In the genomic region with DNA sequence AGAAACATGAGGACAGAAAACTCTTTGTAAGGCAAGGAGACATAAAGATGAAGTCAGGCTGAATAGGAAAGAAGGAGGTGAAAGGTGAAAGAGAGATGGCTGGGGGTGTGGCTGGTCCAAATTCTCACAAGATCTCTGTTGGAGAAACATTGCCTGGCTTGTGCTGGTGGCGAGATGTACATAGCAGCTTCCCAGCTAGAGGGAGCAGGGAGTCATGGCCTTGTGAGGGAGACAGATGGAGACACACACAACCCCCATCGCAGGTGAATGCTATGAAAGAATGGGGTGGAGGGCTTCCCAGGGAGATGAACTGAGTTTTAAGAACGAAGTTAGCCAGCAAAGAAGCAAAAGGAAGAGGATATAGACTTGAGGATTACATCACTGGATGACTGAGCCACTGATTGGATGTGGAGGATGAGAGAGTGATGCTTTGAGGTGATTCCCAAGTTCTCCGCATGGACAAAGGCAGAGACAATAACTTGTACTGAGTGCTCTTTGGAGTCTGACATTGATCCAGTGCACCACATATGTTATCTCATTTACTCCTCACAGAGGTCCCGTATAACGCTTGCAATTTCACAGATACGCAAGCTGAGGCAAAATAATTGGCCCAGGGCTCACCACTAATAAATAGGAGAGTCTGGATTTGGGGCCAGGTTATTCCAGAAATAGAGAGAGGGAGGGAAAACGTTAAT, we compare ENCODE assay signal across 15 cellular contexts. TPM values are rescaled to one million over a fixed set of nuclear protein-coding genes. Genes with fewer than 3 reads are reported as not detected.
DNase-seq lines count a peak whose midpoint lies in the region; TF ChIP-seq lines count a peak whose summit lies in the region.
"Had no signal": no experiment of that assay in that cellular context is flagged by ENCODE, and none has a peak within 500 bp of the region (broad histone marks: within the 10 kb centered on the region; RNA-seq: fewer than 3 reads in every experiment).

No MANE protein-coding gene starts in this region.

- peaks cover 86% of the 10 kb centered on the region for H3K27me3 ChIP-seq in H7 (ENCODE audit: control insufficient read depth, insufficient read depth, low read length)
- H3K27me3 ChIP-seq in hepatocyte, result peaks cover 94% of the 10 kb centered on the region
- H3K27me3 ChIP-seq in MG63, result peaks cover 86% of the 10 kb centered on the region

- H2AFZ ChIP-seq in hepatocyte, result no peak overlapping the region

- intact Hi-C loops in posterior vena cava (cut with DNase I), result no loop called here

- no peaks in the 10 kb centered on the region for H4K20me1 ChIP-seq in hepatocyte (ENCODE audit: insufficient read depth, poor library complexity, severe bottlenecking)

- 22% methylated on average over 8 of the region's 8 CpGs for WGBS in hepatocyte (ENCODE audit: low lambda C conversion rate, missing lambda C conversion rate)

- in situ Hi-C loops in ACHN (cut with HindIII; ENCODE audit: low pct_ligation_motif_present, low pct_unique_long_range_greater_than_20kb, low sequenced_read_pairs), result no loop called here

- TF ChIP-seq CTCF in hepatocyte (IDR thresholded peaks at IDR 0.05; ENCODE audit: poor library complexity), result peak; percentile 8

- no peak overlapping the region for H3K4me2 ChIP-seq in hepatocyte
- H3K4me2 ChIP-seq: BLaER1 had no signal

- no peak overlapping the region for H3K27ac ChIP-seq in hepatocyte
- H3K27ac ChIP-seq: BLaER1, SK-N-MC had no signal

- H3K9me3 ChIP-seq in hepatocyte (ENCODE audit: low read depth) (no peaks in the 10 kb centered on the region), MG63 (no peaks in the 10 kb centered on the region)
- H3K9me3 ChIP-seq: BLaER1 had no signal

- no peaks in the 10 kb centered on the region for H3K79me2 ChIP-seq in hepatocyte

- no peaks in the 10 kb centered on the region for H3K9me2 ChIP-seq in hepatocyte (replicated peaks; ENCODE audit: insufficient read depth)

- H3K4me3 ChIP-seq in H7 (ENCODE audit: insufficient read depth, low read depth, low read length) (no peak overlapping the region), hepatocyte (no peak overlapping the region), MG63 (no peak overlapping the region)
- H3K4me3 ChIP-seq: BLaER1, SK-N-MC had no signal

- peak; percentile 20 for DNase-seq in ACHN
- DNase-seq in H7, result peak; percentile 62
- peak; percentile 36 for DNase-seq in activated CD8-positive, alpha-beta memory T cell treated with anti-CD3 and anti-CD28 coated beads, Interleukin-2, amount 50 U/mL, for 48 hours
- DNase-seq in hepatocyte (ENCODE audit: low spot score), result no peak
- no peak for DNase-seq in posterior vena cava (ENCODE audit: low spot score)
- DNase-seq in DMS153 treated with DMSO at 0.1 percent for 48 hours (lab: John Stamatoyannopoulos, UW; ENCODE audit: unreplicated experiment), result no peak
- no peak for DNase-seq in NCI-H1105 treated with DMSO at 0.1 percent for 48 hours (lab: John Stamatoyannopoulos, UW)
- DNase-seq in MG63, result no peak
- DNase-seq: NCI-H1930; stimulated activated CD4-positive, alpha-beta T cell treated with anti-CD3 and anti-CD28 coated beads, Interleukin-4, amount 100 ng/mL, for 24 hours; stimulated activated naive CD4-positive, alpha-beta T cell treated with Interleukin-2 at 50 U/mL for 16 hours had no signal

- H3K36me3 ChIP-seq in H7 (replicated peaks; ENCODE audit: control insufficient read depth, insufficient read depth, low read length) (no peaks in the 10 kb centered on the region), hepatocyte (replicated peaks; ENCODE audit: insufficient read depth, low read depth) (no peaks in the 10 kb centered on the region), MG63 (no peaks in the 10 kb centered on the region)
- H3K36me3 ChIP-seq: BLaER1 had no signal

- peaks cover 28% of the 10 kb centered on the region for H3K4me1 ChIP-seq in hepatocyte (ENCODE audit: insufficient read depth)

RNA-seq across cellular contexts. Expression of a gene that starts 3.6 kb away (rescaled TPM):
- 0.28 and 1.6 TPM in 2 replicates for total RNA-seq in H7 (2014; rRNA removed; shearing (Covaris generic))
- 0.12 and 1.2 TPM in 2 replicates for total RNA-seq in hepatocyte
- 0.16 and 0.34 TPM in 2 replicates for polyA plus RNA-seq in hepatocyte
- total RNA-seq in posterior vena cava, result not detected
- not detected in 2 replicates for total RNA-seq in MG63 (2014; rRNA removed; shearing (Covaris generic); ENCODE audit: low replicate concordance)
- total RNA-seq: G401, mesothelial cell of epicardium had no signal

RNA-seq across cellular contexts. Expression of a gene that starts 26.5 kb away (rescaled TPM):
- 3.7 and 8.0 TPM in 2 replicates for total RNA-seq in H7 (2014; rRNA removed; shearing (Covaris generic))
- total RNA-seq in hepatocyte (44.8 and 48.3 TPM in 2 replicates), posterior vena cava (10 to 100 TPM; 14.3 to 15.7 TPM)
- polyA plus RNA-seq in hepatocyte, result 55.3 and 63.3 TPM in 2 replicates
- total RNA-seq in MG63 (2014; rRNA removed; shearing (Covaris generic); ENCODE audit: low replicate concordance), result 57.7 and 57.8 TPM in 2 replicates

Comparison
In these comparisons a context has a peak if more than half of its experiments do, and no peak if none do; other contexts are left out.
1. DNase-seq: peak in ACHN (single experiment), H7 (single experiment) and activated CD8-positive, alpha-beta memory T cell treated with anti-CD3 and anti-CD28 coated beads, Interleukin-2, amount 50 U/mL, for 48 hours (single experiment); none in hepatocyte (single experiment), posterior vena cava (single experiment), DMS153 treated with DMSO at 0.1 percent for 48 hours (single experiment), NCI-H1105 treated with DMSO at 0.1 percent for 48 hours (single experiment) and MG63 (single experiment).